Comparison of ENCODE assay signal across 8 cellular contexts in the genomic region with DNA sequence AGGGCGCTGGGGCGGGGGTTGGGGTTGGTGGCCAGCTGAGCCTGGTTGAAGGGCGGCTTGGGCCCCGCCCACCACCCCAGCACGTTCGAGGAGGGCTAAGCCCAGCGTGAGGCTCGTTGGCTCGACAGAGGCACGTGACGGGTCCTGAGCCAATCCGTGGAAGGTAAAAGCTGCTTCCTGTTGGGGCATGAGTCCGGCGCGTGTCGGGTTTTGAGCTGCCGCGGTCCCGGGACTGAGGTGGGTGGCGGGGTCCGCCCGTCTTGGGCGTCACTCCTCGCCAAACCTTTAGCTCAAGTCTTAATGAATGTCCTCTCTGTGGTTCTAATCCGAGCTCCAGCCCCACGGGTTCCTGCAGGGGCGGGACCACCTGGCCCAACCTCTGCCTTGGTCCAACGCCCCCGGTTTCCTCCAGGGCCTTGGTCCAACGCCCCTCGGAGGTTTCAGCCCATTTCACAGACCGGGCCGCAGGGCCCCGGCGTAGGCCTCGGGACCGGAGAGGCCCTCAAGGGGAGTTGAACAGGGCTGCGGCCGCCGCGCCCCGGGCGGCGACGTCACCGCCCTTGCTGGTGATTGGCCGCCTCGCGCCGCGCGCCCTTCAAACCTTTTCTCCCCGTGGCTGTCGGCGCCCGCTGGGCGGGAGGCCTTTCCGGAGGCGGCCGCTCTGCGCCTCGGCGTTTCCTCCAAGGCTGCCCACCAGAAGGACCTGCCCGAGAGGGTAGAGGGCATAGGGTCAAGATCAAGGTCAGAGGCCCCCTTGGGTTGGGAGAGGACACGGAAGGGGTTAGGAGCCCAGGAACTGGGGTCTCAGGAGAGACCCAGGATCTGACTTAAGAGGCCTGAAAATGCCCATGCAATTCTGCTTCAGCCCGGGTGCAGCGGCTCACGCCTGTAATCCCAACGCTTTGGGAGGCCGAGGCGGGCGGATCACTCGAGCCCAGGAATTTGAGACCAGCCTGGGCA. TPM values are rescaled to one million over a fixed set of nuclear protein-coding genes. Genes with fewer than 3 reads are reported as not detected.
DNase-seq lines count a peak whose midpoint lies in the region; ATAC-seq and TF ChIP-seq lines count a peak whose summit lies in the region.

A gene with protein sequence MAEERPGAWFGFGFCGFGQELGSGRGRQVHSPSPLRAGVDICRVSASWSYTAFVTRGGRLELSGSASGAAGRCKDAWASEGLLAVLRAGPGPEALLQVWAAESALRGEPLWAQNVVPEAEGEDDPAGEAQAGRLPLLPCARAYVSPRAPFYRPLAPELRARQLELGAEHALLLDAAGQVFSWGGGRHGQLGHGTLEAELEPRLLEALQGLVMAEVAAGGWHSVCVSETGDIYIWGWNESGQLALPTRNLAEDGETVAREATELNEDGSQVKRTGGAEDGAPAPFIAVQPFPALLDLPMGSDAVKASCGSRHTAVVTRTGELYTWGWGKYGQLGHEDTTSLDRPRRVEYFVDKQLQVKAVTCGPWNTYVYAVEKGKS (plus strand): TSS at position 173 of the 960 bp plus-strand sequence. CDS start 1,851 bp downstream, outside the sequence.

- peaks cover 3% of the 10 kb centered on the region for H3K79me2 ChIP-seq in fibroblast of lung (ENCODE audit: control insufficient read depth, insufficient read depth, low read length)

- peak within 1 kb of the TSS; percentile 89 for H3K9ac ChIP-seq in fibroblast of lung (ENCODE audit: insufficient read depth, low read length)

- POLR2A ChIA-PET in naive thymus-derived CD4-positive, alpha-beta T cell (lab: Charles Lee), result interaction anchor here (1.0 to 9.2 kb wide), 9 partner anchors 9 to 67 kb away, joined by 3 to 119 read pairs (median 4); partner anchors contain the start of genes HDDC3, MAN2A2 and UNC45A

- peak within 1 kb of the TSS; percentile 85 for H2AFZ ChIP-seq in fibroblast of lung (ENCODE audit: low read length)

- intact Hi-C loops in naive thymus-derived CD4-positive, alpha-beta T cell (cut with micrococcal nuclease), result loop anchor here (1.0 to 10.0 kb wide), 6 partner anchors 20 to 900 kb away; partner anchors contain the start of genes PRC1 (in 2 of the 2), UNC45A (in 2 of the 2), BLM (in 1 of the 2) and SLCO3A1 (in 1 of the 2)

- in situ Hi-C loops in Caki2 (cut with HindIII; ENCODE audit: low pct_unique_long_range_greater_than_20kb, low sequenced_read_pairs), result no loop called here

- H3K36me3 ChIP-seq in fibroblast of lung (ENCODE audit: control insufficient read depth, insufficient read depth, low read length), result peaks cover 21% of the 10 kb centered on the region
- peaks cover 0 to 42% (median 0%) of the 10 kb centered on the region in 3 experiments for H3K36me3 ChIP-seq in naive thymus-derived CD4-positive, alpha-beta T cell (ENCODE audit: control insufficient read depth in 2 of 3, insufficient read depth in 3 of 3, low read length in 3 of 3)

- peaks cover 6% of the 10 kb centered on the region for H3K4me1 ChIP-seq in fibroblast of lung (ENCODE audit: control insufficient read depth, extremely low read depth, insufficient read depth, low read length)
- H3K4me1 ChIP-seq in naive thymus-derived CD4-positive, alpha-beta T cell (ENCODE audit: control insufficient read depth in 2 of 2, insufficient read depth in 2 of 2, low read length in 2 of 2), result peaks cover 10 to 15% of the 10 kb centered on the region in 2 donors

- H3K4me3 Mint-ChIP-seq in naive thymus-derived CD4-positive, alpha-beta T cell, result peak within 1 kb of the TSS; percentile 81 to 90 (median 87)
- H3K4me3 Mint-ChIP-seq in stimulated activated memory B cell treated with anti-CD40 and anti-IgM and Interleukin-4, amounts not matched to agents 10 μg/mL and 1 μg/mL and 100 μg/mL, for 72 hours, result peak within 1 kb of the TSS; percentile 89

- ATAC-seq in GM21515 (IDR thresholded peaks at IDR 0.05; ENCODE audit: unreplicated experiment), result peak; percentile 92
- ATAC-seq in naive thymus-derived CD4-positive, alpha-beta T cell, result peak; percentile 98
- peak; percentile 97 for ATAC-seq in stimulated activated memory B cell treated with anti-CD40 and anti-IgM and Interleukin-4, amounts not matched to agents 10 μg/mL and 1 μg/mL and 100 μg/mL, for 72 hours

- no peaks in the 10 kb centered on the region for H3K27me3 Mint-ChIP-seq in naive thymus-derived CD4-positive, alpha-beta T cell
- no peaks in the 10 kb centered on the region for H3K27me3 Mint-ChIP-seq in stimulated activated memory B cell treated with anti-CD40 and anti-IgM and Interleukin-4, amounts not matched to agents 10 μg/mL and 1 μg/mL and 100 μg/mL, for 72 hours

- peaks cover 6 to 24% (median 12%) of the 10 kb centered on the region in 7 donors for H3K4me1 Mint-ChIP-seq in naive thymus-derived CD4-positive, alpha-beta T cell
- H3K4me1 Mint-ChIP-seq in stimulated activated memory B cell treated with anti-CD40 and anti-IgM and Interleukin-4, amounts not matched to agents 10 μg/mL and 1 μg/mL and 100 μg/mL, for 72 hours, result peaks cover 25% of the 10 kb centered on the region

- no peaks in the 10 kb centered on the region for H4K20me1 ChIP-seq in fibroblast of lung (ENCODE audit: control insufficient read depth, extremely low read depth, insufficient read depth, low read length)

- peak within 1 kb of the TSS; percentile 76 to 96 (median 94) for H3K27ac Mint-ChIP-seq in naive thymus-derived CD4-positive, alpha-beta T cell
- peak within 1 kb of the TSS; percentile 97 for H3K27ac Mint-ChIP-seq in stimulated activated memory B cell treated with anti-CD40 and anti-IgM and Interleukin-4, amounts not matched to agents 10 μg/mL and 1 μg/mL and 100 μg/mL, for 72 hours

- peak within 1 kb of the TSS; percentile 98 for H3K27ac ChIP-seq in fibroblast of lung (ENCODE audit: insufficient read depth, low read length)
- H3K27ac ChIP-seq in naive thymus-derived CD4-positive, alpha-beta T cell (ENCODE audit: low read depth, low read length), result peak within 1 kb of the TSS; percentile 98

- CTCF ChIA-PET in naive thymus-derived CD4-positive, alpha-beta T cell (lab: Charles Lee), result interaction anchor here (2.6 to 7.7 kb wide), 3 partner anchors 22 to 94 kb away, joined by 12 to 67 read pairs (median 13); partner anchors contain the start of genes HDDC3 and UNC45A

- TF ChIP-seq CTCF in fibroblast of lung (conservative IDR thresholded peaks at IDR 0.05 in 1 of 2, IDR thresholded peaks at IDR 0.05 in 1 of 2; ENCODE audit: low read depth in 1 of 2, low read length in 2 of 2), result no peak

- no peaks in the 10 kb centered on the region for H3K9me3 Mint-ChIP-seq in naive thymus-derived CD4-positive, alpha-beta T cell
- H3K9me3 Mint-ChIP-seq in stimulated activated memory B cell treated with anti-CD40 and anti-IgM and Interleukin-4, amounts not matched to agents 10 μg/mL and 1 μg/mL and 100 μg/mL, for 72 hours, result no peaks in the 10 kb centered on the region

- DNase-seq in Caki2 (ENCODE audit: low read depth), result peak; percentile 90
- peak; percentile 100 for DNase-seq in HuH-7.5 (ENCODE audit: low spot score)
- DNase-seq in RKO (ENCODE audit: low spot score), result peak; percentile 97
- DNase-seq in activated T-helper 1 cell treated with anti-CD3 and anti-CD28 coated beads, Interleukin-2, amount 50 U/mL, for 16 hours (ENCODE audit: low read depth in 1 of 2, low spot score in 1 of 2), result peak; percentile 66 to 80
- DNase-seq in fibroblast of lung (ENCODE audit: low read depth in 2 of 2), result peak; percentile 94
- DNase-seq in naive thymus-derived CD4-positive, alpha-beta T cell, result peak; percentile 67 to 90 (median 85)

- peak within 1 kb of the TSS; percentile 67 to 96 (median 72) for H3K4me3 ChIP-seq in fibroblast of lung (replicated peaks in 1 of 4; ENCODE audit: control extremely low read depth in 1 of 4, insufficient read depth in 1 of 4, low read depth in 3 of 4, low read length in 4 of 4)
- peak within 1 kb of the TSS; percentile 100 for H3K4me3 ChIP-seq in naive thymus-derived CD4-positive, alpha-beta T cell (ENCODE audit: low read length)

- no peaks in the 10 kb centered on the region for H3K27me3 ChIP-seq in fibroblast of lung (ENCODE audit: control insufficient read depth, insufficient read depth, low read length)
- no peaks in the 10 kb centered on the region for H3K27me3 ChIP-seq in naive thymus-derived CD4-positive, alpha-beta T cell (ENCODE audit: control insufficient read depth in 2 of 2, insufficient read depth in 2 of 2, low read length in 2 of 2)

- peak within 1 kb of the TSS; percentile 85 for H3K4me2 ChIP-seq in fibroblast of lung (ENCODE audit: extremely low read depth, insufficient read depth, low read length)

- peaks cover 0 to 27% (median 4%) of the 10 kb centered on the region in 5 donors for H3K36me3 Mint-ChIP-seq in naive thymus-derived CD4-positive, alpha-beta T cell
- peaks cover 34% of the 10 kb centered on the region for H3K36me3 Mint-ChIP-seq in stimulated activated memory B cell treated with anti-CD40 and anti-IgM and Interleukin-4, amounts not matched to agents 10 μg/mL and 1 μg/mL and 100 μg/mL, for 72 hours

- H3K9me3 ChIP-seq in fibroblast of lung (ENCODE audit: control insufficient read depth, insufficient read depth, low read depth, low read length), result no peaks in the 10 kb centered on the region
- no peaks in the 10 kb centered on the region for H3K9me3 ChIP-seq in naive thymus-derived CD4-positive, alpha-beta T cell (ENCODE audit: control insufficient read depth in 2 of 3, low read length in 3 of 3)

RNA-seq across cellular contexts. Expression of the gene that starts here (rescaled TPM):
- total RNA-seq in Caki2 (2014; rRNA removed; shearing (Covaris generic); ENCODE audit: low replicate concordance), result 45.0 and 70.4 TPM in 2 replicates
- total RNA-seq in fibroblast of lung, result 11.0 and 14.2 TPM in 2 replicates
- polyA plus RNA-seq in fibroblast of lung, result 5.9 and 8.3 TPM in 2 replicates
- polyA plus RNA-seq in fibroblast of lung (2012), result 7.2 and 14.5 TPM in 2 replicates
- polyA minus RNA-seq in fibroblast of lung (ENCODE audit: low replicate concordance), result 4.6 and 8.1 TPM in 2 replicates
- 10 to 100 TPM in 3 of 5 experiments, 1 to 10 TPM in 2; 5.8 to 24.6 (median 16.3) TPM for total RNA-seq in naive thymus-derived CD4-positive, alpha-beta T cell
- polyA plus RNA-seq in naive thymus-derived CD4-positive, alpha-beta T cell, result 1 to 10 TPM; 2.5 to 3.9 TPM

Comparison
In these comparisons a context has a peak if more than half of its experiments do, and no peak if none do; other contexts are left out.
1. Peak in every context shown above with its lines: DNase-seq, ATAC-seq, H3K4me3 ChIP-seq and H3K27ac ChIP-seq.